8 cellular contexts compared by ENCODE assay signal in the genomic region with DNA sequence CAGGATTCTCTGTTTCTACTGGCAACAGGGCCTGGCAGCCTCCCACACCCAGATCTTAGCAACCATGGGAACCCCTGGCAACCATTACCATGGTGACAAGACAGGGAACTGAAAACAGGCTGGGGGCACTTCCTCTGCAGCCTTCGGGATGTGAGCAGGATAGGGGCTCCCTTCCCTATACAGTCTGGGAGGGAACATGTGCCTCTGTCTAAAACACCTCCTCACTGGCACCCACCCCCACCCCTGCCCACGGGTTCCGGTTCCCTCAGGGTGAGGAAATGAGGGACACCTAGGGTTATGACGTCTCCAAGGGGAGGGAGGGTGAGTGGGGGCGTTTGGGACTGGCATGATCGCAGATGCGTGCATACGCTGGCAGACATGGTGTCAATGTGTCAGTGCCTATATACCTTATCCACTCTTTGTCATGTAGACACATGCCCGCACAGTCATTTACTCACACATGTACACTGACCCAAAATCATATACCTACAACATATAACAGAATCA. TPM values are rescaled to one million over a fixed set of nuclear protein-coding genes. Genes with fewer than 3 reads are reported as not detected.
DNase-seq lines count a peak whose midpoint lies in the region; ATAC-seq lines count a peak whose summit lies in the region.

No MANE protein-coding gene starts in this region.

- CTCF ChIA-PET in activated CD4-positive, alpha-beta memory T cell treated with anti-CD3 and anti-CD28 coated beads for 36 hours (lab: Charles Lee): interaction anchor here (0.6 kb wide), 1 partner anchor 776 kb away, joined by 3 read pairs; no protein-coding TSS in a partner anchor

- H3K27ac ChIP-seq in epithelial cell of prostate: peak overlapping the region; percentile 86

- H3K36me3 Mint-ChIP-seq in activated CD4-positive, alpha-beta memory T cell treated with anti-CD3 and anti-CD28 coated beads for 36 hours: peaks cover 1% of the 10 kb centered on the region
- H3K36me3 Mint-ChIP-seq in stimulated activated naive B cell treated with anti-CD40 and anti-IgM and Interleukin-4, amounts not matched to agents 10 μg/mL and 1 μg/mL and 100 μg/mL, for 72 hours: peaks cover 0 to 7% of the 10 kb centered on the region in 2 donors

- no peak overlapping the region for H3K4me3 Mint-ChIP-seq in activated CD4-positive, alpha-beta memory T cell treated with anti-CD3 and anti-CD28 coated beads for 36 hours
- H3K4me3 Mint-ChIP-seq in stimulated activated naive B cell treated with anti-CD40 and anti-IgM and Interleukin-4, amounts not matched to agents 10 μg/mL and 1 μg/mL and 100 μg/mL, for 72 hours: peak overlapping the region; percentile 27 to 45

- H3K9me3 Mint-ChIP-seq in activated CD4-positive, alpha-beta memory T cell treated with anti-CD3 and anti-CD28 coated beads for 36 hours: no peaks in the 10 kb centered on the region
- H3K9me3 Mint-ChIP-seq in stimulated activated naive B cell treated with anti-CD40 and anti-IgM and Interleukin-4, amounts not matched to agents 10 μg/mL and 1 μg/mL and 100 μg/mL, for 72 hours: no peaks in the 10 kb centered on the region

- intact Hi-C loops in activated CD4-positive, alpha-beta memory T cell treated with anti-CD3 and anti-CD28 coated beads for 36 hours (cut with micrococcal nuclease): no loop called here

- POLR2A ChIA-PET in activated CD4-positive, alpha-beta memory T cell treated with anti-CD3 and anti-CD28 coated beads for 36 hours (lab: Charles Lee): no interaction called here

- peak; percentile 19 to 28 for ATAC-seq in stimulated activated naive B cell treated with anti-CD40 and anti-IgM and Interleukin-4, amounts not matched to agents 10 μg/mL and 1 μg/mL and 100 μg/mL, for 72 hours (replicated peaks)
- ATAC-seq in HG03521 (IDR thresholded peaks at IDR 0.05; ENCODE audit: unreplicated experiment) (no peak), HG03520 (IDR thresholded peaks at IDR 0.05; ENCODE audit: unreplicated experiment) (no peak), GM18502 (IDR thresholded peaks at IDR 0.05; ENCODE audit: poor library complexity, unreplicated experiment) (no peak)

- H3K27ac Mint-ChIP-seq in activated CD4-positive, alpha-beta memory T cell treated with anti-CD3 and anti-CD28 coated beads for 36 hours: peak overlapping the region; percentile 55
- peak overlapping the region; percentile 59 for H3K27ac Mint-ChIP-seq in stimulated activated naive B cell treated with anti-CD40 and anti-IgM and Interleukin-4, amounts not matched to agents 10 μg/mL and 1 μg/mL and 100 μg/mL, for 72 hours

- peaks cover 76% of the 10 kb centered on the region for H3K4me1 Mint-ChIP-seq in activated CD4-positive, alpha-beta memory T cell treated with anti-CD3 and anti-CD28 coated beads for 36 hours (ENCODE audit: low read depth)
- H3K4me1 Mint-ChIP-seq in stimulated activated naive B cell treated with anti-CD40 and anti-IgM and Interleukin-4, amounts not matched to agents 10 μg/mL and 1 μg/mL and 100 μg/mL, for 72 hours: peaks cover 63 to 85% of the 10 kb centered on the region in 2 donors

- no peaks in the 10 kb centered on the region for H3K27me3 Mint-ChIP-seq in activated CD4-positive, alpha-beta memory T cell treated with anti-CD3 and anti-CD28 coated beads for 36 hours
- H3K27me3 Mint-ChIP-seq in stimulated activated naive B cell treated with anti-CD40 and anti-IgM and Interleukin-4, amounts not matched to agents 10 μg/mL and 1 μg/mL and 100 μg/mL, for 72 hours: no peaks in the 10 kb centered on the region

- DNase-seq in CD1c-positive myeloid dendritic cell (ENCODE audit: extremely low spot score): peak; percentile 98
- peak; percentile 60 for DNase-seq in NAMALWA (ENCODE audit: low spot score)
- DNase-seq in activated CD4-positive, alpha-beta memory T cell treated with anti-CD3 and anti-CD28 coated beads for 36 hours: peak; percentile 79
- DNase-seq in epithelial cell of prostate (ENCODE audit: low read depth, low spot score): no peak
- peak; percentile 74 for DNase-seq in stimulated activated naive B cell treated with anti-CD40 and anti-IgM and Interleukin-4, amounts not matched to agents 10 μg/mL and 1 μg/mL and 100 μg/mL, for 72 hours

RNA-seq across cellular contexts. Expression of a gene that starts 3.0 kb away (rescaled TPM):
- total RNA-seq in activated CD4-positive, alpha-beta memory T cell treated with anti-CD3 and anti-CD28 coated beads for 36 hours: 10 to 100 TPM; 11.5 to 12.0 TPM

RNA-seq across cellular contexts. Expression of a gene that starts 28.5 kb away (rescaled TPM):
- total RNA-seq in activated CD4-positive, alpha-beta memory T cell treated with anti-CD3 and anti-CD28 coated beads for 36 hours: under 1 TPM in 1 of 2 experiments, not detected in 1; 0.12 TPM

Comparison
In these comparisons a context has a peak if more than half of its experiments do, and no peak if none do; other contexts are left out.
1. ATAC-seq: peak in stimulated activated naive B cell treated with anti-CD40 and anti-IgM and Interleukin-4, amounts not matched to agents 10 μg/mL and 1 μg/mL and 100 μg/mL, for 72 hours (2 of 2); none in HG03521 (single experiment), HG03520 (single experiment) and GM18502 (single experiment).